1 cellular context compared by ENCODE assay signal in the genomic region with DNA sequence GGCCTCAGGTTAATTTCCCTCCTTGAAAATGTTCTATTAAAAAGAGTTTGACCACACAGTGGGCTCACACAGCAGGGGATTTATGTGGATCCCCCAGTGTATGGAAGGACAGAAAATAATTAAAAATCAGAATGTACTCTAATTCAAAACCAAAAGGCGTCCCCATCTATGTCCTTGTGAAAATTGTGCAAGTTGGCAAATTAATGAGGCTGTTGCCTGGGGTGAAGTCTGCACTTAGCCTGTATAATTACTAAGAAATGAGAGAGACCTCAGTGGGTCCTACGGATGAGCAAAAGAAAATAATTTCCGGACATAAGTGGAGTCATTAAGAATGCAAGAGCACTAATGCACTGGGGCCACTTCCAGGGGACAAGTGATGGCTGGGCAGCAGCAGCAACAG.
TF ChIP-seq lines count a peak whose summit lies in the region.

No MANE protein-coding gene starts in this region.

TF ChIP-seq in K562, 482 proteins besides CTCF, POLR2A, EP300 and RAD21 (continued from another document):
- TF ChIP-seq, protein P1, sequence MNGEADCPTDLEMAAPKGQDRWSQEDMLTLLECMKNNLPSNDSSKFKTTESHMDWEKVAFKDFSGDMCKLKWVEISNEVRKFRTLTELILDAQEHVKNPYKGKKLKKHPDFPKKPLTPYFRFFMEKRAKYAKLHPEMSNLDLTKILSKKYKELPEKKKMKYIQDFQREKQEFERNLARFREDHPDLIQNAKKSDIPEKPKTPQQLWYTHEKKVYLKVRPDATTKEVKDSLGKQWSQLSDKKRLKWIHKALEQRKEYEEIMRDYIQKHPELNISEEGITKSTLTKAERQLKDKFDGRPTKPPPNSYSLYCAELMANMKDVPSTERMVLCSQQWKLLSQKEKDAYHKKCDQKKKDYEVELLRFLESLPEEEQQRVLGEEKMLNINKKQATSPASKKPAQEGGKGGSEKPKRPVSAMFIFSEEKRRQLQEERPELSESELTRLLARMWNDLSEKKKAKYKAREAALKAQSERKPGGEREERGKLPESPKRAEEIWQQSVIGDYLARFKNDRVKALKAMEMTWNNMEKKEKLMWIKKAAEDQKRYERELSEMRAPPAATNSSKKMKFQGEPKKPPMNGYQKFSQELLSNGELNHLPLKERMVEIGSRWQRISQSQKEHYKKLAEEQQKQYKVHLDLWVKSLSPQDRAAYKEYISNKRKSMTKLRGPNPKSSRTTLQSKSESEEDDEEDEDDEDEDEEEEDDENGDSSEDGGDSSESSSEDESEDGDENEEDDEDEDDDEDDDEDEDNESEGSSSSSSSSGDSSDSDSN (IDR thresholded peaks at IDR 0.05; ENCODE audit: borderline replicate concordance in 1 of 2, low read depth in 2 of 2, low read length in 2 of 2): 0 out of 4 replicates have a peak, but pooled peaks of 1 of the 2 experiments have one; percentile 40
- TF ChIP-seq PTRF (tag; IDR thresholded peaks at IDR 0.05) (no peak), FOXM1 (IDR thresholded peaks at IDR 0.05; ENCODE audit: low read depth) (no peak), FOXM1 (CRISPR knock-in tag; IDR thresholded peaks at IDR 0.05; ENCODE audit: low read depth) (no peak), ZNF696 (CRISPR knock-in tag; conservative IDR thresholded peaks at IDR 0.05) (no peak), TOE1 (IDR thresholded peaks at IDR 0.05; ENCODE audit: borderline replicate concordance) (no peak), TOE1 (CRISPR knock-in tag; IDR thresholded peaks at IDR 0.05; ENCODE audit: borderline replicate concordance, low read depth) (no peak), MTF1 (CRISPR knock-in tag; IDR thresholded peaks at IDR 0.05; ENCODE audit: borderline replicate concordance) (no peak), TAF1 (IDR thresholded peaks at IDR 0.05; ENCODE audit: control insufficient read depth, extremely low read depth, insufficient read depth, low read length, severe bottlenecking) (no peak), SRSF1 (IDR thresholded peaks at IDR 0.05; ENCODE audit: low read depth, low read length) (no peak), GTF2B (IDR thresholded peaks at IDR 0.05; ENCODE audit: extremely low read depth, insufficient read length) (no peak), C11orf30 (IDR thresholded peaks at IDR 0.05; ENCODE audit: low read depth) (peak; percentile 58), POLR2AphosphoS2 (IDR thresholded peaks at IDR 0.05; ENCODE audit: low read length) (no peak), ZNF785 (CRISPR knock-in tag; IDR thresholded peaks at IDR 0.05) (no peak), GATAD2B (IDR thresholded peaks at IDR 0.05; ENCODE audit: borderline replicate concordance) (no peak), SMAD2 (IDR thresholded peaks at IDR 0.05; ENCODE audit: low read depth, low read length) (no peak), ZNF740 (CRISPR knock-in tag; IDR thresholded peaks at IDR 0.05) (no peak), ZNF740 (tag; IDR thresholded peaks at IDR 0.05) (no peak), GTF2A2 (tag; IDR thresholded peaks at IDR 0.05) (no peak), HDAC6 (IDR thresholded peaks at IDR 0.05; ENCODE audit: low read depth, low read length) (no peak), ZNF282 (CRISPR knock-in tag; IDR thresholded peaks at IDR 0.05) (no peak), ZNF3 (CRISPR knock-in tag; IDR thresholded peaks at IDR 0.05) (no peak), MAFG (tag; conservative IDR thresholded peaks at IDR 0.05) (peak; percentile 49), CCNT2 (IDR thresholded peaks at IDR 0.05; ENCODE audit: borderline replicate concordance, extremely low read depth, insufficient read length, low read depth, low read length) (no peak), ARID2 (IDR thresholded peaks at IDR 0.05) (no peak), ELF4 (CRISPR knock-in tag; IDR thresholded peaks at IDR 0.05) (no peak), E2F8 (IDR thresholded peaks at IDR 0.05; ENCODE audit: low read depth, partially characterized antibody) (no peak)
- TF ChIP-seq, protein P2, sequence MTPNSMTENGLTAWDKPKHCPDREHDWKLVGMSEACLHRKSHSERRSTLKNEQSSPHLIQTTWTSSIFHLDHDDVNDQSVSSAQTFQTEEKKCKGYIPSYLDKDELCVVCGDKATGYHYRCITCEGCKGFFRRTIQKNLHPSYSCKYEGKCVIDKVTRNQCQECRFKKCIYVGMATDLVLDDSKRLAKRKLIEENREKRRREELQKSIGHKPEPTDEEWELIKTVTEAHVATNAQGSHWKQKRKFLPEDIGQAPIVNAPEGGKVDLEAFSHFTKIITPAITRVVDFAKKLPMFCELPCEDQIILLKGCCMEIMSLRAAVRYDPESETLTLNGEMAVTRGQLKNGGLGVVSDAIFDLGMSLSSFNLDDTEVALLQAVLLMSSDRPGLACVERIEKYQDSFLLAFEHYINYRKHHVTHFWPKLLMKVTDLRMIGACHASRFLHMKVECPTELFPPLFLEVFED (CRISPR knock-in tag; conservative IDR thresholded peaks at IDR 0.05): no peak
- TF ChIP-seq, protein P3, sequence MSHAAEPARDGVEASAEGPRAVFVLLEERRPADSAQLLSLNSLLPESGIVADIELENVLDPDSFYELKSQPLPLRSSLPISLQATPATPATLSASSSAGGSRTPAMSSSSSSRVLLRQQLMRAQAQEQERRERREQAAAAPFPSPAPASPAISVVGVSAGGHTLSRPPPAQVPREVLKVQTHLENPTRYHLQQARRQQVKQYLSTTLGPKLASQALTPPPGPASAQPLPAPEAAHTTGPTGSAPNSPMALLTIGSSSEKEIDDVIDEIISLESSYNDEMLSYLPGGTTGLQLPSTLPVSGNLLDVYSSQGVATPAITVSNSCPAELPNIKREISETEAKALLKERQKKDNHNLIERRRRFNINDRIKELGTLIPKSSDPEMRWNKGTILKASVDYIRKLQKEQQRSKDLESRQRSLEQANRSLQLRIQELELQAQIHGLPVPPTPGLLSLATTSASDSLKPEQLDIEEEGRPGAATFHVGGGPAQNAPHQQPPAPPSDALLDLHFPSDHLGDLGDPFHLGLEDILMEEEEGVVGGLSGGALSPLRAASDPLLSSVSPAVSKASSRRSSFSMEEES (CRISPR knock-in tag; IDR thresholded peaks at IDR 0.05): no peak
